ENCODE assay signal across 32 cellular contexts in the genomic region with DNA sequence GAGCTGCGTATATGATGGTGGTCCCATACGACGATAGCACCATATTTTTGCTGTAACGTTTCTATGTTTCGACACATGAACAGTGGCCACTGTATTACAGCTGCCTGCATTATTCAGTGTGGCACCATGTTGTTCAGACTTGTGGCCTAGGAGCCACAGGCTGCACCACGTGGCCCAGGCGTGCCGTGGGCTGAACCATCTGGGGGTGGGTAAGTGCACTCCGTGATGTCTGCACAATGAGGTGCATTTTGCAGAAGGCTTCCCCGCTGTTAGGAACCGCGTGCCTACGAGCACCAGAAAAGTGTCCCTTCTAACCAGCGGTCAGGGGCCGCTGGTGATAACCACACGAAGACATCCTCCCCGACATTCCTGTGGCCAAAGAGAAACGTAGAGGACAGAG.
"Had no signal": no experiment of that assay in that cellular context is flagged by ENCODE, and none has a peak within 500 bp of the region (broad histone marks: within the 10 kb centered on the region; RNA-seq: fewer than 3 reads in every experiment).

No MANE protein-coding gene starts in this region.

- DNase-seq: activated CD4-positive, alpha-beta T cell treated with anti-CD3 and anti-CD28 coated beads, Interleukin-2, amount 10 ng/mL, durations not matched to agents 24 days and 14 days; activated CD4-positive, alpha-beta T cell treated with anti-CD3 and anti-CD28 coated beads, Interleukin-2, amount 50 U/mL, for 4 hours; activated CD8-positive, alpha-beta T cell treated with anti-CD3 and anti-CD28 coated beads for 36 hours; activated effector memory CD4-positive, alpha-beta T cell treated with anti-CD3 and anti-CD28 coated beads, Interleukin-2, amount 50 U/mL, for 16 hours; activated naive CD4-positive, alpha-beta T cell; activated naive CD8-positive, alpha-beta T cell treated with anti-CD3 and anti-CD28 coated beads, Interleukin-2, amount 10 ng/mL, durations not matched to agents 7 days and 5 days; activated T-cell treated with anti-CD3 and anti-CD28 coated beads, Interleukin-2, amount 50 U/mL, for 1 hour; activated T-cell treated with anti-CD3 and anti-CD28 coated beads, Interleukin-2, amount 50 U/mL, for 72 hours; amygdala; KBM-7; NCI-H1105; NCI-H1417 treated with DMSO at 0.1 percent for 48 hours; NCI-H187 treated with DMSO at 0.1 percent for 48 hours; NCI-H2081; NCI-H2171 treated with DMSO at 0.1 percent for 48 hours; NCI-H2227 treated with DMSO at 0.1 percent for 48 hours; NCI-H446; NCI-H510A treated with DMSO at 0.1 percent for 48 hours; NCI-H526 treated with DMSO at 0.1 percent for 48 hours; NCI-H774; PC-9; SIG-M5; SW 1271 had no signal

- H3K9me3 ChIP-seq: ascending aorta had no signal

- H3K4me1 Mint-ChIP-seq: activated CD4-positive, alpha-beta T cell treated with anti-CD3 and anti-CD28 coated beads, Interleukin-2, amount 10 ng/mL, durations not matched to agents 24 days and 14 days; activated naive CD4-positive, alpha-beta T cell treated with anti-CD3 and anti-CD28 coated beads, Interleukin-2, amount 50 U/mL, for 24 hours; activated naive CD8-positive, alpha-beta T cell treated with anti-CD3 and anti-CD28 coated beads, Interleukin-2, amount 10 ng/mL, durations not matched to agents 7 days and 5 days; activated T-helper 17 cell treated with anti-CD3 and anti-CD28 coated beads, Interleukin-2, amount 50 U/mL, for 72 hours; central memory CD8-positive, alpha-beta T cell had no signal

- H3K4me1 ChIP-seq: ascending aorta had no signal

- H2AFZ ChIP-seq: PC-9 had no signal

- H3K9me3 Mint-ChIP-seq: activated CD4-positive, alpha-beta T cell treated with anti-CD3 and anti-CD28 coated beads, Interleukin-2, amount 10 ng/mL, durations not matched to agents 24 days and 14 days; activated CD8-positive, alpha-beta T cell treated with anti-CD3 and anti-CD28 coated beads for 36 hours; activated naive CD4-positive, alpha-beta T cell treated with anti-CD3 and anti-CD28 coated beads, Interleukin-2, amount 50 U/mL, for 24 hours; activated naive CD8-positive, alpha-beta T cell treated with anti-CD3 and anti-CD28 coated beads, Interleukin-2, amount 10 ng/mL, durations not matched to agents 7 days and 5 days; activated T-cell treated with anti-CD3 and anti-CD28 coated beads, Interleukin-2, amount 50 U/mL, for 72 hours; activated T-helper 17 cell treated with anti-CD3 and anti-CD28 coated beads, Interleukin-2, amount 50 U/mL, for 72 hours; T-helper 2 cell treated with Interferon-gamma antibody and Interleukin-4, amounts not matched to agents 5 μg/mL and 100 μg/mL, for 36 hours had no signal

- H3K36me3 ChIP-seq: ascending aorta, cardiac muscle cell had no signal

- H3K36me3 Mint-ChIP-seq: activated naive CD4-positive, alpha-beta T cell treated with anti-CD3 and anti-CD28 coated beads, Interleukin-2, amount 50 U/mL, for 24 hours; activated naive CD8-positive, alpha-beta T cell treated with anti-CD3 and anti-CD28 coated beads, Interleukin-2, amount 10 ng/mL, durations not matched to agents 7 days and 5 days had no signal

- H3K4me3 Mint-ChIP-seq: activated CD4-positive, alpha-beta T cell treated with anti-CD3 and anti-CD28 coated beads, Interleukin-2, amount 10 ng/mL, durations not matched to agents 24 days and 14 days; activated CD8-positive, alpha-beta T cell treated with anti-CD3 and anti-CD28 coated beads for 36 hours; activated naive CD4-positive, alpha-beta T cell treated with anti-CD3 and anti-CD28 coated beads, Interleukin-2, amount 50 U/mL, for 24 hours; activated naive CD8-positive, alpha-beta T cell treated with anti-CD3 and anti-CD28 coated beads, Interleukin-2, amount 10 ng/mL, durations not matched to agents 7 days and 5 days; activated T-cell treated with anti-CD3 and anti-CD28 coated beads, Interleukin-2, amount 50 U/mL, for 72 hours; activated T-helper 17 cell treated with anti-CD3 and anti-CD28 coated beads, Interleukin-2, amount 50 U/mL, for 72 hours; central memory CD8-positive, alpha-beta T cell; T-helper 2 cell treated with Interferon-gamma antibody and Interleukin-4, amounts not matched to agents 5 μg/mL and 100 μg/mL, for 36 hours had no signal

- H3K27ac Mint-ChIP-seq: activated CD4-positive, alpha-beta T cell treated with anti-CD3 and anti-CD28 coated beads, Interleukin-2, amount 10 ng/mL, durations not matched to agents 24 days and 14 days; activated CD8-positive, alpha-beta T cell treated with anti-CD3 and anti-CD28 coated beads for 36 hours; activated naive CD4-positive, alpha-beta T cell treated with anti-CD3 and anti-CD28 coated beads, Interleukin-2, amount 50 U/mL, for 24 hours; activated naive CD8-positive, alpha-beta T cell treated with anti-CD3 and anti-CD28 coated beads, Interleukin-2, amount 10 ng/mL, durations not matched to agents 7 days and 5 days; activated T-cell treated with anti-CD3 and anti-CD28 coated beads, Interleukin-2, amount 50 U/mL, for 72 hours; activated T-helper 17 cell treated with anti-CD3 and anti-CD28 coated beads, Interleukin-2, amount 50 U/mL, for 72 hours; T-helper 2 cell treated with Interferon-gamma antibody and Interleukin-4, amounts not matched to agents 5 μg/mL and 100 μg/mL, for 36 hours had no signal

- H3K27me3 ChIP-seq: ascending aorta, cardiac muscle cell had no signal

- H3K4me2 ChIP-seq: PC-9 had no signal

- FAIRE-seq: RCC 7860, TTC549 had no signal

- H3K4me3 ChIP-seq: ascending aorta, cardiac muscle cell, PC-9 had no signal

- H3K27me3 Mint-ChIP-seq: activated CD4-positive, alpha-beta T cell treated with anti-CD3 and anti-CD28 coated beads, Interleukin-2, amount 10 ng/mL, durations not matched to agents 24 days and 14 days; activated CD8-positive, alpha-beta T cell treated with anti-CD3 and anti-CD28 coated beads for 36 hours; activated naive CD4-positive, alpha-beta T cell treated with anti-CD3 and anti-CD28 coated beads, Interleukin-2, amount 50 U/mL, for 24 hours; activated naive CD8-positive, alpha-beta T cell treated with anti-CD3 and anti-CD28 coated beads, Interleukin-2, amount 10 ng/mL, durations not matched to agents 7 days and 5 days; activated T-helper 17 cell treated with anti-CD3 and anti-CD28 coated beads, Interleukin-2, amount 50 U/mL, for 72 hours; central memory CD8-positive, alpha-beta T cell had no signal

- ATAC-seq: activated CD8-positive, alpha-beta T cell treated with anti-CD3 and anti-CD28 coated beads for 36 hours; activated T-cell treated with anti-CD3 and anti-CD28 coated beads, Interleukin-2, amount 50 U/mL, for 72 hours; activated T-helper 17 cell treated with anti-CD3 and anti-CD28 coated beads, Interleukin-2, amount 50 U/mL, for 72 hours; Right ventricle myocardium inferior had no signal

- H3K27ac ChIP-seq: ascending aorta, cardiac muscle cell, PC-9 had no signal
